In the genomic region with DNA sequence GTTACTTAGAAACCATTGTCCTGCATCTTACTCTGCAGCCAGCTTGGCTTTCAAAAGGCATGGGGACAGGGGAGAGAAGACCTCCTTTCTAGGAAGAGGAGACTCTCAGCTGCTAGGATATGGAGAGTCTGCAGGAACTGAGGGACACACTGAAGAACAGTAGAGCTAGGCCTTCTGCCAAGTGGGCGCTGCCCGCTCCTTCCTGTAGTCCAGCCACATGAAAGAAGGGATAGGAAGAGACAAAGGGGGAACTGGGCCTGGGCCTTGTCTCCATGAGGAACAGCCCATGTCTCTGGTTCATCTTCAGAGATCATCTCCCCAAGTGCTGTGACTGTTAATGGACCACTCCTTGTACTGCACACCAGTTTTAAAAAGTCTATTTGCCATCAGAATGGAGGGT, we compare ENCODE assay signal across 25 cellular contexts.
"Had no signal": no experiment of that assay in that cellular context is flagged by ENCODE, and none has a peak within 500 bp of the region (broad histone marks: within the 10 kb centered on the region; RNA-seq: fewer than 3 reads in every experiment).

No MANE protein-coding gene starts in this region.

- H3K27ac ChIP-seq: cardiac muscle cell had no signal

- H3K4me1 Mint-ChIP-seq: activated B cell treated with CpG ODN at 0.5 μM for 24 hours; activated CD4-positive, alpha-beta T cell treated with anti-CD3 and anti-CD28 coated beads, Interleukin-2, amount 10 ng/mL, durations not matched to agents 24 days and 14 days; activated CD8-positive, alpha-beta memory T cell treated with anti-CD3 and anti-CD28 coated beads, Interleukin-2, amount 10 ng/mL, durations not matched to agents 7 days and 5 days; brain; T-helper 17 cell had no signal

- H3K36me3 Mint-ChIP-seq: activated CD8-positive, alpha-beta memory T cell treated with anti-CD3 and anti-CD28 coated beads, Interleukin-2, amount 10 ng/mL, durations not matched to agents 7 days and 5 days; activated naive CD4-positive, alpha-beta T cell treated with anti-CD3 and anti-CD28 coated beads, Interleukin-2, amount 50 U/mL, for 72 hours; brain had no signal

- H3K4me3 ChIP-seq: cardiac muscle cell, K562, MG63 had no signal

- H3K36me3 ChIP-seq: cardiac muscle cell, MG63 had no signal

- H3K27me3 ChIP-seq: cardiac muscle cell, MG63 had no signal

- ATAC-seq: activated CD8-positive, alpha-beta memory T cell treated with anti-CD3 and anti-CD28 coated beads, Interleukin-2, amount 10 ng/mL, durations not matched to agents 7 days and 5 days; activated naive CD4-positive, alpha-beta T cell treated with anti-CD3 and anti-CD28 coated beads, Interleukin-2, amount 50 U/mL, for 72 hours; activated T-cell treated with anti-CD3 and anti-CD28 coated beads, Interleukin-2, amount 50 U/mL, for 4 hours; K562; T-helper 17 cell had no signal

- DNase-seq: activated B cell treated with CpG ODN at 0.5 μM for 24 hours; activated CD4-positive, alpha-beta T cell treated with anti-CD3 and anti-CD28 coated beads for 1 hour; activated CD4-positive, alpha-beta T cell treated with anti-CD3 and anti-CD28 coated beads, Interleukin-2, amount 10 ng/mL, durations not matched to agents 24 days and 14 days; activated CD4-positive, alpha-beta T cell treated with anti-CD3 and anti-CD28 coated beads, Interleukin-2, amount 50 U/mL, for 48 hours; activated CD8-positive, alpha-beta memory T cell treated with anti-CD3 and anti-CD28 coated beads, Interleukin-2, amount 10 ng/mL, durations not matched to agents 7 days and 5 days; activated effector memory CD4-positive, alpha-beta T cell treated with anti-CD3 and anti-CD28 coated beads, Interleukin-2, amount 50 U/mL, for 16 hours; activated naive CD4-positive, alpha-beta T cell treated with Interleukin-2 at 50 U/mL for 16 hours; activated T-cell treated with anti-CD3 and anti-CD28 coated beads, Interleukin-2, amount 50 U/mL, for 4 hours; amygdala; Kasumi-1; MG63; NCI-H1105; NCI-H1436 treated with DMSO at 0.1 percent for 48 hours; NCI-H187; NCI-H2081; NCI-H510A treated with DMSO at 0.1 percent for 48 hours; NCI-H748 treated with DMSO at 0.1 percent for 48 hours; SIG-M5; T-helper 17 cell; T-helper 9 cell had no signal

- H3K9me3 ChIP-seq: MG63 had no signal

- H3K4me3 Mint-ChIP-seq: activated B cell treated with CpG ODN at 0.5 μM for 24 hours; activated CD4-positive, alpha-beta T cell treated with anti-CD3 and anti-CD28 coated beads, Interleukin-2, amount 10 ng/mL, durations not matched to agents 24 days and 14 days; activated CD8-positive, alpha-beta memory T cell treated with anti-CD3 and anti-CD28 coated beads, Interleukin-2, amount 10 ng/mL, durations not matched to agents 7 days and 5 days; activated T-cell treated with anti-CD3 and anti-CD28 coated beads, Interleukin-2, amount 50 U/mL, for 4 hours; brain; T-helper 17 cell had no signal

- H3K9me3 Mint-ChIP-seq: activated B cell treated with CpG ODN at 0.5 μM for 24 hours; activated CD4-positive, alpha-beta T cell treated with anti-CD3 and anti-CD28 coated beads, Interleukin-2, amount 10 ng/mL, durations not matched to agents 24 days and 14 days; activated naive CD4-positive, alpha-beta T cell treated with anti-CD3 and anti-CD28 coated beads, Interleukin-2, amount 50 U/mL, for 72 hours; activated T-cell treated with anti-CD3 and anti-CD28 coated beads, Interleukin-2, amount 50 U/mL, for 4 hours had no signal

- H3K27me3 Mint-ChIP-seq: brain had no signal

- FAIRE-seq: astrocyte, K562 had no signal

- H3K27ac Mint-ChIP-seq: activated B cell treated with CpG ODN at 0.5 μM for 24 hours; activated CD4-positive, alpha-beta T cell treated with anti-CD3 and anti-CD28 coated beads, Interleukin-2, amount 10 ng/mL, durations not matched to agents 24 days and 14 days; activated CD8-positive, alpha-beta memory T cell treated with anti-CD3 and anti-CD28 coated beads, Interleukin-2, amount 10 ng/mL, durations not matched to agents 7 days and 5 days; brain; T-helper 17 cell had no signal
